In genomic region chr6:33812669-33813068, GRCh38 we compare ENCODE assay signal across 1 cellular context.
TF ChIP-seq lines count a peak whose summit lies in the region.

No MANE protein-coding gene starts in this region.

TF ChIP-seq in HepG2, 621 proteins besides CTCF, POLR2A, EP300 and RAD21 (continued from another document and continues in another):
- TF ChIP-seq MAF1 (CRISPR knock-in tag; IDR thresholded peaks at IDR 0.05; ENCODE audit: borderline replicate concordance) (peak; percentile 88), ZNF512B (CRISPR knock-in tag; IDR thresholded peaks at IDR 0.05; ENCODE audit: borderline replicate concordance) (no peak), ZNF496 (CRISPR knock-in tag; IDR thresholded peaks at IDR 0.05; ENCODE audit: insufficient replicate concordance) (no peak), ZNF326 (CRISPR knock-in tag; IDR thresholded peaks at IDR 0.05; ENCODE audit: borderline replicate concordance) (no peak), SMC3 (IDR thresholded peaks at IDR 0.05; ENCODE audit: low read length) (no peak), RFX3 (CRISPR knock-in tag; IDR thresholded peaks at IDR 0.05) (peak; percentile 40; the same call in 1 of the 2 replicates), PCBP2 (optimal IDR thresholded peaks at IDR 0.05; ENCODE audit: low read depth, low read length, poor library complexity, severe bottlenecking) (no peak), ZBTB4 (CRISPR knock-in tag; IDR thresholded peaks at IDR 0.05; ENCODE audit: borderline replicate concordance) (no peak), ZNF513 (CRISPR knock-in tag; conservative IDR thresholded peaks at IDR 0.05) (no peak), GRHL1 (CRISPR knock-in tag; conservative IDR thresholded peaks at IDR 0.05) (no peak), TMF1 (CRISPR knock-in tag; IDR thresholded peaks at IDR 0.05; ENCODE audit: low read depth) (peak; percentile 91; the same call in 1 of the 2 replicates), DBP (CRISPR knock-in tag; IDR thresholded peaks at IDR 0.05; ENCODE audit: not compliant biosample characterization) (peak; percentile 83), BCL3 (CRISPR knock-in tag; IDR thresholded peaks at IDR 0.05) (peak; percentile 94), MLXIP (CRISPR knock-in tag; IDR thresholded peaks at IDR 0.05; ENCODE audit: borderline replicate concordance) (peak; percentile 92; the same call in 1 of the 2 replicates), ZNF317 (CRISPR knock-in tag; IDR thresholded peaks at IDR 0.05) (peak; percentile 76), CSRNP1 (CRISPR knock-in tag; IDR thresholded peaks at IDR 0.05) (no peak), ZNF614 (CRISPR knock-in tag; IDR thresholded peaks at IDR 0.05; ENCODE audit: borderline replicate concordance) (peak; percentile 70; the same call in 1 of the 2 replicates), RARG (CRISPR knock-in tag; IDR thresholded peaks at IDR 0.05; ENCODE audit: low read depth) (peak; percentile 82; the same call in 1 of the 2 replicates), AHDC1 (CRISPR knock-in tag; IDR thresholded peaks at IDR 0.05; ENCODE audit: borderline replicate concordance) (no peak), ZNF335 (CRISPR knock-in tag; IDR thresholded peaks at IDR 0.05) (peak; percentile 91), BRF2 (CRISPR knock-in tag; IDR thresholded peaks at IDR 0.05) (no peak), SKIL (CRISPR knock-in tag; IDR thresholded peaks at IDR 0.05; ENCODE audit: borderline replicate concordance) (0 out of 2 replicates have a peak, but pooled peaks have one; percentile 46)
